1 cellular context compared by ENCODE assay signal in the genomic region with DNA sequence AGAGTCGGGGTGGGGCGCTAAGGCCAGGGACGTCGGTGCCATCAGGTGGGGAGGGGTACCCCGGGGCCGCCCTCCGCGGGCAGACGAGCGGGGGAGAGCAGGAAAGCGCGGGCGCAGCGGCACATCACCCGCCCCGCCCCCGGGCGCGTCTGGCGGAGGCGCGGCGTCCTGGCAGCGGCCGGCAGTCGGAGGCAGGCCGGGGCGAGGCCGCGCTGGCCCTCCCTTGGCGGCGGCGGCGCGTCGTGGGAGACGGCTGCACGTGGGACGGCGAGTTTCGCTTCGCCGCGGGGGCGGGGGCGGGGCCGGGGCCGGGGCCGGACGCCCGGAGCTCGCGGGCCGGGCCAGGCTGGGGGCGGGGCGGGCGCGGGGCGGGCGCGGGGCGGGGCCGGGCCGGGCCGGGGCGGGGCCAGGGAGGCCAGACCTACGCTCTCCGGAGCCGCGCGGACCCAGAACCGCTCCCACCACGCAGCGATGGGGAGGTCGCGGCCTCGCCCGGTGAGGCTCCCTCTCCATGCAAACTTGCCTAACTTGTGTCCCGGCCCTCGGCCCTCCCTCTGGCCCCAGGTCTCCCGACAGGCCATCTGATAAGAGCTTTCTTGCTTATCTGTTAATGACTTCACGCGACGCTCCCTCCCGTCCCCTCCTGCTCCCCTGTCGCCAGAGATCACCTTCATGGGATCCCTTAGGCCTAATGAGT.
TF ChIP-seq lines count a peak whose summit lies in the region.

No MANE protein-coding gene starts in this region.

TF ChIP-seq in HepG2, 621 proteins besides CTCF, POLR2A, EP300 and RAD21 (continues in another document):
- no peak for TF ChIP-seq ZNF720 (CRISPR knock-in tag; IDR thresholded peaks at IDR 0.05)
- no peak for TF ChIP-seq ZBTB21 (CRISPR knock-in tag; IDR thresholded peaks at IDR 0.05)
- no peak for TF ChIP-seq ZNF605 (CRISPR knock-in tag; IDR thresholded peaks at IDR 0.05)
- TF ChIP-seq ZNF75D (CRISPR knock-in tag; IDR thresholded peaks at IDR 0.05; ENCODE audit: borderline replicate concordance) = no peak
- no peak for TF ChIP-seq TOE1 (CRISPR knock-in tag; IDR thresholded peaks at IDR 0.05)
- no peak for TF ChIP-seq ZSCAN12 (CRISPR knock-in tag; IDR thresholded peaks at IDR 0.05)
- TF ChIP-seq SPEN (CRISPR knock-in tag; IDR thresholded peaks at IDR 0.05; ENCODE audit: low read depth) = 0 out of 2 replicates have a peak, but pooled peaks have one; percentile 27
- no peak for TF ChIP-seq ZNF205 (CRISPR knock-in tag; IDR thresholded peaks at IDR 0.05)
- no peak for TF ChIP-seq E2F1 (CRISPR knock-in tag; IDR thresholded peaks at IDR 0.05)
- no peak for TF ChIP-seq ZNF136 (CRISPR knock-in tag; IDR thresholded peaks at IDR 0.05; ENCODE audit: low read depth)
- TF ChIP-seq TMF1 (CRISPR knock-in tag; IDR thresholded peaks at IDR 0.05; ENCODE audit: low read depth) = no peak
- TF ChIP-seq ZNF547 (CRISPR knock-in tag; IDR thresholded peaks at IDR 0.05) = no peak
- no peak for TF ChIP-seq SMYD3 (CRISPR knock-in tag; IDR thresholded peaks at IDR 0.05)
- no peak for TF ChIP-seq ZNF780A (CRISPR knock-in tag; IDR thresholded peaks at IDR 0.05)
- TF ChIP-seq CEBPG (CRISPR knock-in tag; IDR thresholded peaks at IDR 0.05) = no peak
- no peak for TF ChIP-seq ZBTB39 (CRISPR knock-in tag; IDR thresholded peaks at IDR 0.05)
- 0 out of 2 replicates have a peak, but pooled peaks have one; percentile 11 for TF ChIP-seq SALL1 (CRISPR knock-in tag; IDR thresholded peaks at IDR 0.05)
- TF ChIP-seq NFE2L2 (IDR thresholded peaks at IDR 0.05; ENCODE audit: low read length) = no peak
- no peak for TF ChIP-seq ZNF10 (CRISPR knock-in tag; IDR thresholded peaks at IDR 0.05; ENCODE audit: borderline replicate concordance, low read depth)
- no peak for TF ChIP-seq ISX (CRISPR knock-in tag; conservative IDR thresholded peaks at IDR 0.05)
- no peak for TF ChIP-seq ZNF607 (CRISPR knock-in tag; IDR thresholded peaks at IDR 0.05; ENCODE audit: borderline replicate concordance)
- TF ChIP-seq ZNF891 (CRISPR knock-in tag; IDR thresholded peaks at IDR 0.05) = no peak
- no peak for TF ChIP-seq ZNF18 (CRISPR knock-in tag; IDR thresholded peaks at IDR 0.05; ENCODE audit: insufficient replicate concordance)
- no peak for TF ChIP-seq ASH2L (IDR thresholded peaks at IDR 0.05; ENCODE audit: insufficient read length, low read depth, low read length)
- no peak for TF ChIP-seq TFAP4 (IDR thresholded peaks at IDR 0.05; ENCODE audit: borderline replicate concordance, low read depth)
- no peak for TF ChIP-seq ZBTB42 (CRISPR knock-in tag; IDR thresholded peaks at IDR 0.05)
- TF ChIP-seq RELA (CRISPR knock-in tag; IDR thresholded peaks at IDR 0.05) = no peak
- peak; percentile 66; the same call in 1 of the 2 replicates for TF ChIP-seq KDM2A (CRISPR knock-in tag; IDR thresholded peaks at IDR 0.05; ENCODE audit: borderline replicate concordance, low read depth)
- no peak for TF ChIP-seq ZNF264 (CRISPR knock-in tag; IDR thresholded peaks at IDR 0.05)
- 0 out of 2 replicates have a peak, but pooled peaks have one; percentile 58 for TF ChIP-seq CENPT (CRISPR knock-in tag; IDR thresholded peaks at IDR 0.05; ENCODE audit: low read depth)
- TF ChIP-seq MBD4 (IDR thresholded peaks at IDR 0.05; ENCODE audit: borderline replicate concordance, low read length) = no peak
- TF ChIP-seq SP140L (CRISPR knock-in tag; IDR thresholded peaks at IDR 0.05; ENCODE audit: borderline replicate concordance) = no peak
- TF ChIP-seq, protein P1, sequence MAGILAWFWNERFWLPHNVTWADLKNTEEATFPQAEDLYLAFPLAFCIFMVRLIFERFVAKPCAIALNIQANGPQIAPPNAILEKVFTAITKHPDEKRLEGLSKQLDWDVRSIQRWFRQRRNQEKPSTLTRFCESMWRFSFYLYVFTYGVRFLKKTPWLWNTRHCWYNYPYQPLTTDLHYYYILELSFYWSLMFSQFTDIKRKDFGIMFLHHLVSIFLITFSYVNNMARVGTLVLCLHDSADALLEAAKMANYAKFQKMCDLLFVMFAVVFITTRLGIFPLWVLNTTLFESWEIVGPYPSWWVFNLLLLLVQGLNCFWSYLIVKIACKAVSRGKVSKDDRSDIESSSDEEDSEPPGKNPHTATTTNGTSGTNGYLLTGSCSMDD (CRISPR knock-in tag; IDR thresholded peaks at IDR 0.05) = no peak
- TF ChIP-seq, protein P2, sequence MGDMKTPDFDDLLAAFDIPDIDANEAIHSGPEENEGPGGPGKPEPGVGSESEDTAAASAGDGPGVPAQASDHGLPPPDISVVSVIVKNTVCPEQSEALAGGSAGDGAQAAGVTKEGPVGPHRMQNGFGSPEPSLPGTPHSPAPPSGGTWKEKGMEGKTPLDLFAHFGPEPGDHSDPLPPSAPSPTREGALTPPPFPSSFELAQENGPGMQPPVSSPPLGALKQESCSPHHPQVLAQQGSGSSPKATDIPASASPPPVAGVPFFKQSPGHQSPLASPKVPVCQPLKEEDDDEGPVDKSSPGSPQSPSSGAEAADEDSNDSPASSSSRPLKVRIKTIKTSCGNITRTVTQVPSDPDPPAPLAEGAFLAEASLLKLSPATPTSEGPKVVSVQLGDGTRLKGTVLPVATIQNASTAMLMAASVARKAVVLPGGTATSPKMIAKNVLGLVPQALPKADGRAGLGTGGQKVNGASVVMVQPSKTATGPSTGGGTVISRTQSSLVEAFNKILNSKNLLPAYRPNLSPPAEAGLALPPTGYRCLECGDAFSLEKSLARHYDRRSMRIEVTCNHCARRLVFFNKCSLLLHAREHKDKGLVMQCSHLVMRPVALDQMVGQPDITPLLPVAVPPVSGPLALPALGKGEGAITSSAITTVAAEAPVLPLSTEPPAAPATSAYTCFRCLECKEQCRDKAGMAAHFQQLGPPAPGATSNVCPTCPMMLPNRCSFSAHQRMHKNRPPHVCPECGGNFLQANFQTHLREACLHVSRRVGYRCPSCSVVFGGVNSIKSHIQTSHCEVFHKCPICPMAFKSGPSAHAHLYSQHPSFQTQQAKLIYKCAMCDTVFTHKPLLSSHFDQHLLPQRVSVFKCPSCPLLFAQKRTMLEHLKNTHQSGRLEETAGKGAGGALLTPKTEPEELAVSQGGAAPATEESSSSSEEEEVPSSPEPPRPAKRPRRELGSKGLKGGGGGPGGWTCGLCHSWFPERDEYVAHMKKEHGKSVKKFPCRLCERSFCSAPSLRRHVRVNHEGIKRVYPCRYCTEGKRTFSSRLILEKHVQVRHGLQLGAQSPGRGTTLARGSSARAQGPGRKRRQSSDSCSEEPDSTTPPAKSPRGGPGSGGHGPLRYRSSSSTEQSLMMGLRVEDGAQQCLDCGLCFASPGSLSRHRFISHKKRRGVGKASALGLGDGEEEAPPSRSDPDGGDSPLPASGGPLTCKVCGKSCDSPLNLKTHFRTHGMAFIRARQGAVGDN (CRISPR knock-in tag; IDR thresholded peaks at IDR 0.05) = peak; percentile 47
- no peak for TF ChIP-seq ZMYM2 (CRISPR knock-in tag; IDR thresholded peaks at IDR 0.05)
- no peak for TF ChIP-seq ZNF552 (CRISPR knock-in tag; IDR thresholded peaks at IDR 0.05; ENCODE audit: borderline replicate concordance)
- no peak for TF ChIP-seq SMARCC2 (IDR thresholded peaks at IDR 0.05)
- TF ChIP-seq HMGXB3 (CRISPR knock-in tag; IDR thresholded peaks at IDR 0.05; ENCODE audit: borderline replicate concordance) = no peak
- no peak for TF ChIP-seq PREB (CRISPR knock-in tag; IDR thresholded peaks at IDR 0.05)
